Comparison of ENCODE assay signal across 8 cellular contexts in genomic region chr19:17306285-17306714, GRCh38. TPM values are rescaled to one million over a fixed set of nuclear protein-coding genes. Genes with fewer than 3 reads are reported as not detected.
A peak's percentile ranks its signal among the peaks of the same experiment; 100 is the strongest.
DNase-seq lines count a peak whose midpoint lies in the region; ATAC-seq and TF ChIP-seq lines count a peak whose summit lies in the region.

No MANE protein-coding gene starts in this region.

- no peak for TF ChIP-seq CTCF in heart left ventricle (IDR thresholded peaks at IDR 0.05)
- no peak for TF ChIP-seq CTCF in lower leg skin (IDR thresholded peaks at IDR 0.05)
- TF ChIP-seq CTCF in type B pancreatic cell (conservative IDR thresholded peaks at IDR 0.05) = no peak

- peak overlapping the region; percentile 72 for H3K27ac Mint-ChIP-seq in type B pancreatic cell

- H3K9me3 ChIP-seq in heart left ventricle (no peaks in the 10 kb centered on the region), adipocyte (ENCODE audit: control insufficient read depth, low read length) (no peaks in the 10 kb centered on the region)

- 6 to 11% (median 8%) methylated on average over 25 to 28 of the region's 28 CpGs for WGBS in heart left ventricle, 4 donors
- 6 to 7% methylated on average over 18 to 25 of the region's 28 CpGs for WGBS in lower leg skin, 2 donors

- peak overlapping the region; percentile 95 for H3K9ac ChIP-seq in adipocyte (ENCODE audit: low read length)

- TF ChIP-seq POLR2A in heart left ventricle (IDR thresholded peaks at IDR 0.05) (no peak), lower leg skin (IDR thresholded peaks at IDR 0.05) (no peak)

- H3K27me3 ChIP-seq in heart left ventricle (no peaks in the 10 kb centered on the region), adipocyte (replicated peaks; ENCODE audit: control insufficient read depth, insufficient read depth, low read length) (no peaks in the 10 kb centered on the region)

- peak overlapping the region; percentile 92 for H3K4me3 Mint-ChIP-seq in type B pancreatic cell

- H3K36me3 Mint-ChIP-seq in type B pancreatic cell = peaks cover 4% of the 10 kb centered on the region

- DNase-seq in heart left ventricle = no peak
- DNase-seq in left ventricle myocardium superior = no peak
- DNase-seq in adipocyte (ENCODE audit: low read depth) = no peak
- no peak for DNase-seq in lower leg skin (ENCODE audit: low spot score in 2 of 2)
- peak; percentile 70 for DNase-seq in type B pancreatic cell (ENCODE audit: extremely low spot score, unreplicated experiment)
- no peak for DNase-seq in COLO829 (ENCODE audit: low spot score)

- H3K4me1 ChIP-seq in heart left ventricle = peaks cover 6 to 66% (median 49%) of the 10 kb centered on the region in 12 donors
- H3K4me1 ChIP-seq in adipocyte (ENCODE audit: control insufficient read depth, insufficient read depth, low read length) = peaks cover 43% of the 10 kb centered on the region

- H3K36me3 ChIP-seq in heart left ventricle (peaks cover 0 to under 1% (median 0%) of the 10 kb centered on the region in 9 donors), adipocyte (ENCODE audit: control insufficient read depth, insufficient read depth, low read length, severe bottlenecking) (no peaks in the 10 kb centered on the region)

- intact Hi-C loops in heart left ventricle (cut with DNase I) = no loop called here
- intact Hi-C loops in left ventricle myocardium superior (cut with micrococcal nuclease) = no loop called here
- intact Hi-C loops in lower leg skin (cut with DNase I; ENCODE audit: low total_unique reads) = no loop called here

- H3K4me3 ChIP-seq in heart left ventricle (peak overlapping the region; percentile 55 to 88 (median 71)), adipocyte (ENCODE audit: low read length) (peak overlapping the region; percentile 92), lower leg skin (ENCODE audit: low read depth, poor library complexity, severe bottlenecking) (peak overlapping the region; percentile 57)

- no peaks in the 10 kb centered on the region for H3K9me3 Mint-ChIP-seq in type B pancreatic cell

- ATAC-seq in heart left ventricle = no peak
- no peak for ATAC-seq in left ventricle myocardium superior
- no peak for ATAC-seq in HG02981 (IDR thresholded peaks at IDR 0.05; ENCODE audit: unreplicated experiment)
- ATAC-seq in HG03139 (IDR thresholded peaks at IDR 0.05; ENCODE audit: unreplicated experiment) = no peak

- peak overlapping the region; percentile 75 to 97 (median 95) for H3K27ac ChIP-seq in heart left ventricle

- no peaks in the 10 kb centered on the region for H3K27me3 Mint-ChIP-seq in type B pancreatic cell

- peaks cover 33% of the 10 kb centered on the region for H3K4me1 Mint-ChIP-seq in type B pancreatic cell (ENCODE audit: unreplicated experiment)

RNA-seq across cellular contexts. Expression of gene MRPL34, which starts 0.6 kb away (rescaled TPM):
- total RNA-seq in heart left ventricle (100 to 1,000 TPM in 8 of 9 donors, 10 to 100 TPM in 1; 97.8 to 389 (median 174) TPM), left ventricle myocardium superior (242 TPM), lower leg skin (100 to 1,000 TPM in 3 of 4 donors, 10 to 100 TPM in 1; 88.4 to 228 (median 131) TPM), type B pancreatic cell (ENCODE audit: low replicate concordance) (79.2 and 111 TPM in 2 replicates)
- 100 to 1,000 TPM; 296 to 325 TPM for polyA plus RNA-seq in heart left ventricle

RNA-seq across cellular contexts. Expression of gene DDA1, which starts 3.1 kb away (rescaled TPM):
- 10 to 100 TPM; 13.9 to 47.1 (median 35.7) TPM for total RNA-seq in heart left ventricle
- 10 to 100 TPM; 64.8 to 84.6 TPM for polyA plus RNA-seq in heart left ventricle
- total RNA-seq in left ventricle myocardium superior = 31.9 TPM
- 10 to 100 TPM; 16.4 to 30.7 (median 26.3) TPM for total RNA-seq in lower leg skin
- total RNA-seq in type B pancreatic cell (ENCODE audit: low replicate concordance) = 38.7 and 46.0 TPM in 2 replicates

RNA-seq across cellular contexts. Expression of gene ABHD8, which starts 3.1 kb away (rescaled TPM):
- total RNA-seq in heart left ventricle = 10 to 100 TPM in 5 of 9 donors, 1 to 10 TPM in 4; 7.4 to 21.8 (median 10.3) TPM
- polyA plus RNA-seq in heart left ventricle = 10 to 100 TPM; 11.6 to 19.2 TPM
- 14.8 TPM for total RNA-seq in left ventricle myocardium superior
- 10 to 100 TPM; 20.2 to 34.9 (median 27.7) TPM for total RNA-seq in lower leg skin
- 11.6 and 14.3 TPM in 2 replicates for total RNA-seq in type B pancreatic cell (ENCODE audit: low replicate concordance)

RNA-seq across cellular contexts. Expression of gene ANKLE1, which starts 24.6 kb away (rescaled TPM):
- total RNA-seq in heart left ventricle (under 1 TPM in 7 of 9 donors, not detected in 2; 0.07 to 0.44 (median 0.23) TPM), left ventricle myocardium superior (0.12 TPM), lower leg skin (1 to 10 TPM in 1 of 4 donors, under 1 TPM in 3; 0.07 to 1.1 (median 0.36) TPM), type B pancreatic cell (ENCODE audit: low replicate concordance) (1.3 and 5.9 TPM in 2 replicates)
- polyA plus RNA-seq in heart left ventricle = under 1 TPM; 0.08 to 0.36 TPM

RNA-seq across cellular contexts. Expression of gene ANO8, which starts 28.4 kb away (rescaled TPM):
- total RNA-seq in heart left ventricle = 10 to 100 TPM in 2 of 9 donors, 1 to 10 TPM in 7; 6.4 to 11.0 (median 7.9) TPM
- polyA plus RNA-seq in heart left ventricle = 1 to 10 TPM; 4.8 to 8.3 TPM
- 11.7 TPM for total RNA-seq in left ventricle myocardium superior
- 10 to 100 TPM; 31.1 to 56.8 (median 46.9) TPM for total RNA-seq in lower leg skin
- 38.4 and 51.3 TPM in 2 replicates for total RNA-seq in type B pancreatic cell (ENCODE audit: low replicate concordance)
